ENCODE assay signal across 10 cellular contexts in the genomic region with DNA sequence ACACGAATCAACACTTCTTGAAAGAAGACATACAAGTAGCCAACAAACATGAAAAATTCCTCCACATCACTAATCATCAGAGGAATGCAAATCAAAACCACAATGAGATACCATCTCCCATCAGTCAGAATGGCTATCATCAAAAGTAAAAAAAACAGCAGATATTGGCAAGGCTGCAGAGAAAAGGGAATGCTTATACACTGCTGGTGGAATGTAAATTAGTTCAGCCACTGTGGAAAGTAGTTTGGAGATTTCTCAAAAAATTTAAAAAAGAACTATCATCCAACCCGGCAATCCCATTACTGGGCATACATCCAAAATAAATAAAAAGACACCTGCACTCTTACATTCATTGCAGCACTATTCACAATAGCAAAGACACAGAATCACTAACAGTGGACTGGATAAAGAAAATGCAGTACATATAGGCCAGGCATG.
DNase-seq lines count a peak whose midpoint lies in the region; ATAC-seq, FAIRE-seq and TF ChIP-seq lines count a peak whose summit lies in the region.
"Had no signal": no experiment of that assay in that cellular context is flagged by ENCODE, and none has a peak within 500 bp of the region (broad histone marks: within the 10 kb centered on the region; RNA-seq: fewer than 3 reads in every experiment).

No MANE protein-coding gene starts in this region.

- DNase-seq in HCEC 1CT: peak; percentile 63
- peak; percentile 31 for DNase-seq in NCI-H2227 treated with DMSO at 0.1 percent for 48 hours (lab: John Stamatoyannopoulos, UW)
- peak; percentile 44 for DNase-seq in dedifferentiated amniotic fluid mesenchymal stem cell (ENCODE audit: extremely low spot score)
- DNase-seq in pancreas: no peak
- no peak for DNase-seq in stimulated activated naive CD4-positive, alpha-beta T cell (lab: John Stamatoyannopoulos, UW)
- no peak for DNase-seq in T-helper 9 cell
- no peak for DNase-seq in HK-2 (ENCODE audit: unreplicated experiment)
- DNase-seq: GF-D8 had no signal

- FAIRE-seq in pancreas (lab: Jason Lieb, UNC): no peak

- no peak overlapping the region for H3K27ac ChIP-seq in pancreas
- H3K27ac ChIP-seq: parathyroid adenoma had no signal

- H3K4me3 ChIP-seq in pancreas: no peak overlapping the region

- intact Hi-C loops in pancreas (cut with DNase I): no loop called here

- WGBS in pancreas, 2 donors: 23 to 32% methylated on average over 2 of the region's 2 CpGs

- peak in 3 of 4 donors; percentile 51 to 70 (median 66) for ATAC-seq in pancreas
- no peak for ATAC-seq in HG02642 (IDR thresholded peaks at IDR 0.05; ENCODE audit: poor library complexity, unreplicated experiment)

- no peak for TF ChIP-seq CTCF in pancreas (IDR thresholded peaks at IDR 0.05)

- H3K36me3 ChIP-seq in pancreas: peaks cover 0 to 5% (median 0%) of the 10 kb centered on the region in 3 donors

- H3K4me1 ChIP-seq in pancreas: no peaks in the 10 kb centered on the region
- H3K4me1 ChIP-seq: parathyroid adenoma had no signal

- H3K9me3 ChIP-seq in pancreas: no peaks in the 10 kb centered on the region

- no peaks in the 10 kb centered on the region for H3K27me3 ChIP-seq in pancreas

Comparison
In these comparisons a context has a peak if more than half of its experiments do, and no peak if none do; other contexts are left out.
1. DNase-seq: peak in HCEC 1CT (single experiment), NCI-H2227 treated with DMSO at 0.1 percent for 48 hours (single experiment) and dedifferentiated amniotic fluid mesenchymal stem cell (single experiment); none in pancreas (0 of 6), stimulated activated naive CD4-positive, alpha-beta T cell (0 of 6), T-helper 9 cell (single experiment) and HK-2 (single experiment).